8 cellular contexts compared by ENCODE assay signal in genomic region chr15:45587861-45588170, GRCh38.
DNase-seq lines count a peak whose midpoint lies in the region; ATAC-seq and TF ChIP-seq lines count a peak whose summit lies in the region.

No MANE protein-coding gene starts in this region.

- ATAC-seq in GM21717 (IDR thresholded peaks at IDR 0.05; ENCODE audit: unreplicated experiment) = no peak

- H3K9ac ChIP-seq in SU-DHL-6 (ENCODE audit: low read length) (peak overlapping the region; percentile 83), rectal smooth muscle tissue (ENCODE audit: low read length) (peak overlapping the region; percentile 87)

- peak overlapping the region; percentile 95 for H3K4me3 ChIP-seq in GM06990 (replicated peaks; ENCODE audit: low read depth, low read length)
- H3K4me3 ChIP-seq in SU-DHL-6 (ENCODE audit: insufficient read depth, low read length, poor library complexity, severe bottlenecking) = peak overlapping the region; percentile 94
- H3K4me3 ChIP-seq in fibroblast of pulmonary artery (replicated peaks; ENCODE audit: low read depth, low read length) = peak overlapping the region; percentile 71
- peak overlapping the region; percentile 92 for H3K4me3 ChIP-seq in rectal smooth muscle tissue (ENCODE audit: low read length)

- H3K4me2 ChIP-seq in SU-DHL-6 (ENCODE audit: low read depth, low read length, poor library complexity, severe bottlenecking) = peak overlapping the region; percentile 82

- TF ChIP-seq CTCF in GM06990 (IDR thresholded peaks at IDR 0.05; ENCODE audit: insufficient read depth, low read length, poor library complexity, severe bottlenecking) (no peak), SU-DHL-6 (IDR thresholded peaks at IDR 0.05; ENCODE audit: insufficient read depth, low read length, poor library complexity, severe bottlenecking) (no peak), fibroblast of pulmonary artery (IDR thresholded peaks at IDR 0.05; ENCODE audit: low read length, missing control alignments) (no peak)

- peaks cover 15% of the 10 kb centered on the region; the same call in 1 of the 2 replicates for H3F3A ChIP-seq in SU-DHL-6 (ENCODE audit: insufficient read depth)

- DNase-seq in GM06990 (ENCODE audit: extremely low read depth, insufficient read length) (no peak), fibroblast of pulmonary artery (ENCODE audit: low read depth) (no peak), NCI-H446 treated with DMSO at 0.1 percent for 48 hours (lab: John Stamatoyannopoulos, UW) (no peak), LoVo (ENCODE audit: low spot score) (no peak)
- DNase-seq in activated CD8-positive, alpha-beta memory T cell treated with anti-CD3 and anti-CD28 coated beads, Interleukin-2, amount 50 U/mL, for 4 hours = no peak

- H3K4me1 ChIP-seq in rectal smooth muscle tissue (ENCODE audit: control insufficient read depth, insufficient read depth, low read length) = peaks cover 15% of the 10 kb centered on the region

- H3K36me3 ChIP-seq in GM06990 (ENCODE audit: control insufficient read depth, insufficient read depth, low read length) (peaks cover 2% of the 10 kb centered on the region), SU-DHL-6 (ENCODE audit: low read length) (peaks cover 11% of the 10 kb centered on the region), rectal smooth muscle tissue (ENCODE audit: control insufficient read depth, insufficient read depth, low read length) (no peaks in the 10 kb centered on the region)

- H3K9me2 ChIP-seq in SU-DHL-6 (replicated peaks; ENCODE audit: insufficient read depth, low read length) = no peaks in the 10 kb centered on the region

- H3K9me3 ChIP-seq in SU-DHL-6 (ENCODE audit: insufficient read depth, low read length) = peaks cover 4% of the 10 kb centered on the region; the same call in 1 of the 2 replicates

- H3K79me2 ChIP-seq in SU-DHL-6 (ENCODE audit: insufficient read depth, low read length) = peaks cover 52% of the 10 kb centered on the region

- peak overlapping the region; percentile 84 for H3K27ac ChIP-seq in SU-DHL-6 (ENCODE audit: low read depth, low read length)
- H3K27ac ChIP-seq in rectal smooth muscle tissue (ENCODE audit: low read depth, low read length) = peak overlapping the region; percentile 99

- peak overlapping the region; percentile 70 for H2AFZ ChIP-seq in SU-DHL-6 (ENCODE audit: low read depth, low read length, severe bottlenecking)

- no peaks in the 10 kb centered on the region for H4K20me1 ChIP-seq in SU-DHL-6 (ENCODE audit: low read depth, low read length)

- H3K27me3 ChIP-seq in GM06990 (replicated peaks; ENCODE audit: control insufficient read depth, insufficient read depth, low read length) (no peaks in the 10 kb centered on the region), SU-DHL-6 (ENCODE audit: low read length) (no peaks in the 10 kb centered on the region), rectal smooth muscle tissue (ENCODE audit: control insufficient read depth, insufficient read depth, low read length) (no peaks in the 10 kb centered on the region)
